Comparison of ENCODE assay signal across 16 cellular contexts in genomic region chr7:116910367-116910766, GRCh38. TPM values are rescaled to one million over a fixed set of nuclear protein-coding genes. Genes with fewer than 3 reads are reported as not detected.
A peak's percentile ranks its signal among the peaks of the same experiment; 100 is the strongest.
DNase-seq lines count a peak whose midpoint lies in the region; ATAC-seq and TF ChIP-seq lines count a peak whose summit lies in the region.
"Had no signal": no experiment of that assay in that cellular context is flagged by ENCODE, and none has a peak within 500 bp of the region (broad histone marks: within the 10 kb centered on the region; RNA-seq: fewer than 3 reads in every experiment).

No MANE protein-coding gene starts in this region.

- no peak overlapping the region for H3K4me3 ChIP-seq in heart right ventricle
- no peak overlapping the region for H3K4me3 ChIP-seq in left ventricle myocardium inferior
- no peak overlapping the region for H3K4me3 ChIP-seq in gastrocnemius medialis
- H3K4me3 ChIP-seq: GM12878, GM23248 had no signal

- DNase-seq in heart right ventricle: no peak
- no peak for DNase-seq in Right ventricle myocardium inferior (ENCODE audit: missing footprints)
- no peak for DNase-seq in left ventricle myocardium inferior
- no peak for DNase-seq in gastrocnemius medialis
- DNase-seq in NCI-H2227 treated with DMSO at 0.1 percent for 48 hours (lab: John Stamatoyannopoulos, UW): no peak
- DNase-seq in T-cell: no peak
- DNase-seq in cortex of kidney (lab: John Stamatoyannopoulos, UW): no peak
- DNase-seq: C1 segment of cervical spinal cord; Calu3; CD4-positive, alpha-beta T cell; DMS 273 treated with DMSO at 0.1 percent for 48 hours; GM23248 had no signal

- in situ Hi-C loops in gastrocnemius medialis (cut with MboI; ENCODE audit: low sequenced_read_pairs in 4 of 4): no loop called here

- H3K27me3 ChIP-seq in heart right ventricle (no peaks in the 10 kb centered on the region), left ventricle myocardium inferior (ENCODE audit: low read depth) (no peaks in the 10 kb centered on the region), gastrocnemius medialis (no peaks in the 10 kb centered on the region)

- H3K27me3 Mint-ChIP-seq in T-cell: no peaks in the 10 kb centered on the region
- H3K27me3 Mint-ChIP-seq: B cell; CD4-positive, alpha-beta T cell had no signal

- no peak for TF ChIP-seq POLR2A in gastrocnemius medialis (IDR thresholded peaks at IDR 0.05)

- TF ChIP-seq CTCF in heart right ventricle (IDR thresholded peaks at IDR 0.05) (no peak), left ventricle myocardium inferior (IDR thresholded peaks at IDR 0.05; ENCODE audit: borderline replicate concordance) (no peak), gastrocnemius medialis (IDR thresholded peaks at IDR 0.05 in 4 of 5, conservative IDR thresholded peaks at IDR 0.05 in 1 of 5) (no peak)

- peaks cover 64% of the 10 kb centered on the region for H3K36me3 Mint-ChIP-seq in T-cell

- H3K27ac Mint-ChIP-seq in T-cell: no peak overlapping the region
- H3K27ac Mint-ChIP-seq: B cell; CD4-positive, alpha-beta T cell had no signal

- H3K9me3 ChIP-seq in heart right ventricle (peaks cover 0 to 6% (median 0%) of the 10 kb centered on the region in 11 donors), left ventricle myocardium inferior (replicated peaks) (peaks cover 5% of the 10 kb centered on the region), gastrocnemius medialis (no peaks in the 10 kb centered on the region)

- H3K27ac ChIP-seq in heart right ventricle: peak overlapping the region in 5 of 10 donors; percentile 13 to 41 (median 17)
- peak overlapping the region; percentile 49 for H3K27ac ChIP-seq in left ventricle myocardium inferior (replicated peaks)
- H3K27ac ChIP-seq in gastrocnemius medialis: peak overlapping the region in 3 of 4 donors; percentile 17 to 63 (median 44)
- H3K27ac ChIP-seq: GM23248, HL-60 had no signal

- H3K4me1 Mint-ChIP-seq in T-cell: no peaks in the 10 kb centered on the region
- H3K4me1 Mint-ChIP-seq: B cell had no signal

- H3K9me3 Mint-ChIP-seq in T-cell: no peaks in the 10 kb centered on the region
- H3K9me3 Mint-ChIP-seq: CD4-positive, alpha-beta T cell had no signal

- POLR2A ChIA-PET in T-cell (lab: Charles Lee): interaction anchor here in 1 of 2 donors (0.5 kb wide), 1 partner anchor 46 kb away, joined by 7 read pairs; no protein-coding TSS in a partner anchor

- ATAC-seq in heart right ventricle (peak in 5 of 8 donors; percentile 37 to 70 (median 67)), Right ventricle myocardium inferior (no peak), gastrocnemius medialis (peak in 1 of 2 donors; percentile 36), T-cell (replicated peaks in 1 of 4) (no peak)
- ATAC-seq: GM12878, HCT116 had no signal

- intact Hi-C loops in heart right ventricle (cut with DNase I): loop anchor here in 1 of 10 donors (10.0 kb wide), 1 partner anchor 46 kb away; the partner anchor contains the start of gene CAPZA2
- intact Hi-C loops in Right ventricle myocardium inferior (cut with DNase I): loop anchor here (5.0 kb wide), 1 partner anchor 33 kb away; no protein-coding TSS in a partner anchor
- intact Hi-C loops in left ventricle myocardium inferior (cut with micrococcal nuclease): no loop called here
- intact Hi-C loops in gastrocnemius medialis (cut with DNase I; ENCODE audit: low total_unique reads): no loop called here

- 85 to 89% methylated on average over 5 of the region's 5 CpGs for WGBS in heart right ventricle, 2 donors

- no peak overlapping the region for H3K4me3 Mint-ChIP-seq in T-cell
- H3K4me3 Mint-ChIP-seq: B cell; CD4-positive, alpha-beta T cell had no signal

- H3K36me3 ChIP-seq in heart right ventricle: peaks cover 0 to 99% (median 45%) of the 10 kb centered on the region in 9 donors
- peaks cover 74% of the 10 kb centered on the region for H3K36me3 ChIP-seq in left ventricle myocardium inferior
- peaks cover 0 to 61% of the 10 kb centered on the region in 2 donors for H3K36me3 ChIP-seq in gastrocnemius medialis

- H3K4me1 ChIP-seq in heart right ventricle (peaks cover 0 to 20% (median 3%) of the 10 kb centered on the region in 9 donors), left ventricle myocardium inferior (peaks cover 47% of the 10 kb centered on the region), gastrocnemius medialis (peaks cover 23 to 55% of the 10 kb centered on the region in 2 donors)

- CTCF ChIA-PET in T-cell (lab: Charles Lee): interaction anchor here in 1 of 2 donors (0.6 kb wide), 1 partner anchor 9 kb away, joined by 3 read pairs; no protein-coding TSS in a partner anchor

RNA-seq across cellular contexts. Expression of gene ST7, which starts 42.9 kb away (rescaled TPM):
- total RNA-seq in heart right ventricle (10 to 100 TPM; 20.6 to 40.2 (median 24.4) TPM), Right ventricle myocardium inferior (29.5 TPM), left ventricle myocardium inferior (28.5 TPM), gastrocnemius medialis (10 to 100 TPM in 3 of 4 donors, 1 to 10 TPM in 1; 5.5 to 14.5 (median 11.9) TPM), T-cell (1 to 10 TPM; 3.3 to 6.1 (median 4.4) TPM)
- 10 to 100 TPM; 20.1 to 22.7 TPM for polyA plus RNA-seq in heart right ventricle

RNA-seq across cellular contexts. Expression of gene CAPZA2, which starts 48.0 kb away (rescaled TPM):
- total RNA-seq in heart right ventricle (100 to 1,000 TPM; 285 to 416 (median 345) TPM), Right ventricle myocardium inferior (416 TPM), left ventricle myocardium inferior (313 TPM), gastrocnemius medialis (100 to 1,000 TPM; 110 to 158 (median 137) TPM), T-cell (100 to 1,000 TPM in 2 of 5 donors, 10 to 100 TPM in 3; 93.3 to 111 (median 95.6) TPM)
- 10 to 100 TPM; 39.4 to 93.0 TPM for polyA plus RNA-seq in heart right ventricle

Comparison
In these comparisons a context has a peak if more than half of its experiments do, and no peak if none do; other contexts are left out.
1. ATAC-seq: peak in heart right ventricle (5 of 8); none in Right ventricle myocardium inferior (single experiment) and T-cell (0 of 4).